ENCODE assay signal across 10 cellular contexts in genomic region chr16:85751665-85752501, GRCh38. TPM values are rescaled to one million over a fixed set of nuclear protein-coding genes. Genes with fewer than 3 reads are reported as not detected.
A peak's percentile ranks its signal among the peaks of the same experiment; 100 is the strongest.
DNase-seq lines count a peak whose midpoint lies in the region; ATAC-seq and TF ChIP-seq lines count a peak whose summit lies in the region.
"Had no signal": no experiment of that assay in that cellular context is flagged by ENCODE, and none has a peak within 500 bp of the region (broad histone marks: within the 10 kb centered on the region; RNA-seq: fewer than 3 reads in every experiment).

No MANE protein-coding gene starts in this region.

- no peak overlapping the region for H3K4me2 ChIP-seq in parathyroid adenoma (ENCODE audit: low read length)

- DNase-seq in ELR (ENCODE audit: low read depth) (peak; percentile 88), chondrocyte (ENCODE audit: low spot score) (no peak), NCI-H82 (lab: John Stamatoyannopoulos, UW) (no peak), coronary artery (ENCODE audit: low spot score) (no peak), caudate nucleus (lab: John Stamatoyannopoulos, UW) (no peak)
- DNase-seq: NCI-H446 treated with DMSO at 0.1 percent for 48 hours had no signal

- H2AFZ ChIP-seq in parathyroid adenoma, result peak overlapping the region; percentile 79

- H3K4me3 Mint-ChIP-seq in chondrocyte (ENCODE audit: unreplicated experiment), result peak overlapping the region; percentile 19

- no peaks in the 10 kb centered on the region for H3K79me2 ChIP-seq in parathyroid adenoma

- no peak overlapping the region for H3K27ac Mint-ChIP-seq in chondrocyte (ENCODE audit: unreplicated experiment)

- H3K36me3 ChIP-seq in HUES6 (ENCODE audit: control insufficient read depth, insufficient read depth, low read length) (no peaks in the 10 kb centered on the region), parathyroid adenoma (ENCODE audit: control insufficient read depth, insufficient read depth, low read length) (no peaks in the 10 kb centered on the region)
- H3K36me3 ChIP-seq: gastroesophageal sphincter had no signal

- H3K9me3 ChIP-seq in HUES6 (ENCODE audit: control insufficient read depth, insufficient read depth, low read depth, low read length) (no peaks in the 10 kb centered on the region), parathyroid adenoma (ENCODE audit: control insufficient read depth, low read length) (no peaks in the 10 kb centered on the region)
- H3K9me3 ChIP-seq: gastroesophageal sphincter had no signal

- H3K4me1 ChIP-seq in HUES6 (ENCODE audit: control insufficient read depth, insufficient read depth, low read length) (peaks cover 54% of the 10 kb centered on the region), parathyroid adenoma (no peaks in the 10 kb centered on the region)

- H3K4me3 ChIP-seq in HUES6 (ENCODE audit: low read depth, low read length) (peak overlapping the region; percentile 70), parathyroid adenoma (ENCODE audit: low read depth, low read length) (no peak overlapping the region), coronary artery (no peak overlapping the region)

- TF ChIP-seq CTCF in chondrocyte (IDR thresholded peaks at IDR 0.05), result no peak
- no peak for TF ChIP-seq CTCF in parathyroid adenoma (IDR thresholded peaks at IDR 0.05)
- TF ChIP-seq CTCF in coronary artery (IDR thresholded peaks at IDR 0.05), result no peak

- no peaks in the 10 kb centered on the region for H3K36me3 Mint-ChIP-seq in chondrocyte (ENCODE audit: low read depth)

- H3K9me3 Mint-ChIP-seq in chondrocyte (ENCODE audit: low read depth), result no peaks in the 10 kb centered on the region

- peaks cover 32% of the 10 kb centered on the region for H3K27me3 ChIP-seq in HUES6 (ENCODE audit: control insufficient read depth, insufficient read depth, low read length)
- H3K27me3 ChIP-seq in parathyroid adenoma (ENCODE audit: control insufficient read depth, insufficient read depth, low read length), result no peaks in the 10 kb centered on the region
- H3K27me3 ChIP-seq: gastroesophageal sphincter had no signal

- H3K9ac ChIP-seq in HUES6 (ENCODE audit: low read length) (no peak overlapping the region), parathyroid adenoma (no peak overlapping the region)

- no peak for ATAC-seq in GM18867 (IDR thresholded peaks at IDR 0.05; ENCODE audit: unreplicated experiment)

- H3K27me3 Mint-ChIP-seq in chondrocyte (ENCODE audit: low read depth), result peaks cover 6% of the 10 kb centered on the region

- peaks cover 27% of the 10 kb centered on the region for H3K4me1 Mint-ChIP-seq in chondrocyte (ENCODE audit: low read depth)

- H3K27ac ChIP-seq in HUES6 (ENCODE audit: low read depth, low read length) (no peak overlapping the region), parathyroid adenoma (no peak overlapping the region), coronary artery (no peak overlapping the region), caudate nucleus (ENCODE audit: low read depth, low read length) (no peak overlapping the region)
- H3K27ac ChIP-seq: gastroesophageal sphincter had no signal

RNA-seq across cellular contexts. Expression of gene C16orf74, which starts 1.0 kb away (rescaled TPM):
- total RNA-seq in chondrocyte, result 0.82 to 1.6 TPM (median 1.0 TPM) in 3 replicates

RNA-seq across cellular contexts. Expression of gene EMC8, which starts 47.5 kb away (rescaled TPM):
- 26.3 to 30.1 TPM (median 27.4 TPM) in 3 replicates for total RNA-seq in chondrocyte

RNA-seq across cellular contexts. Expression of gene COX4I1, which starts 47.6 kb away (rescaled TPM):
- total RNA-seq in chondrocyte, result 341 to 345 TPM (median 344 TPM) in 3 replicates
